8 cellular contexts compared by ENCODE assay signal in the genomic region with DNA sequence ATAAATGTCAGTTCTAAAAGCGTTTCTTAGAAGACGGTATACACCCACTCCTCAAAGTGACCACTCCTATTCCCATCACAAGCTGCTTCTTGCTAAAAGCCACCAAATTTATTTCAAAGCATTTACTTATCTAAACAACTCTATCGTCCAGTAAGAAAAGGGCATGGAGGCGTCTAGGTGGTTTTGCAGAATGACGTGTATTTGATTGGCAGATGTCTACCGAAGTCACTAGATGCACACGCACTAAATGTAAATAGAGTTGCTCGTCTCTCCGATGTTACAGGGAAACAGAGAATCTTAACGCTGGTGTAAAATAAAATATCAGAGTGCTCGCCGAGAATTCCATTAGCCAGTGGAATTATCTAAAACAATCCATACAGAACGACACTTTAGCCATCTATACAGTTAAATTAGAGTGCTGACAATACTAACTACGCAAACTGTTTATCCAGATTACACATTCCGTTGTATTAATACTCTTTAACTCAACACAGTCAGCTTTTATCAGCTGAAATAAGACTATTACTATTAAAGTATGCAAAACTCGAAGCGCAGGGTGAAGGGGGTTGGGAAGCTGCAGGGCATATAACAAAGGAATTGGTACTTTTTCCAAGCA. TPM values are rescaled to one million over a fixed set of nuclear protein-coding genes. Genes with fewer than 3 reads are reported as not detected.
A peak's percentile ranks its signal among the peaks of the same experiment; 100 is the strongest.
DNase-seq lines count a peak whose midpoint lies in the region; ATAC-seq lines count a peak whose summit lies in the region.

No MANE protein-coding gene starts in this region.

- H3K4me1 ChIP-seq in SJCRH30, result peaks cover 13% of the 10 kb centered on the region
- H3K4me1 ChIP-seq in muscle layer of duodenum (ENCODE audit: control insufficient read depth in 1 of 2, insufficient read depth in 2 of 2, low read length in 2 of 2), result peaks cover 0 to 34% of the 10 kb centered on the region in 2 donors

- intact Hi-C loops in sciatic nerve (cut with DNase I), result no loop called here

- H3K27ac ChIP-seq in SJCRH30 (no peak overlapping the region), cingulate gyrus (ENCODE audit: low read depth, low read length) (peak overlapping the region; percentile 60), muscle layer of duodenum (ENCODE audit: low read length) (peak overlapping the region; percentile 83)

- ATAC-seq in GM18498 (IDR thresholded peaks at IDR 0.05; ENCODE audit: unreplicated experiment) (no peak), sciatic nerve (no peak)

- no peaks in the 10 kb centered on the region for H3K36me3 ChIP-seq in SJCRH30
- H3K36me3 ChIP-seq in muscle layer of duodenum (ENCODE audit: control insufficient read depth in 1 of 2, insufficient read depth in 2 of 2, low read length in 2 of 2), result no peaks in the 10 kb centered on the region

- peak overlapping the region; percentile 91 for H3K4me3 ChIP-seq in GM08714 (ENCODE audit: low read length)
- peak overlapping the region; percentile 99 for H3K4me3 ChIP-seq in SJCRH30
- peak overlapping the region; percentile 74 to 87 for H3K4me3 ChIP-seq in muscle layer of duodenum (ENCODE audit: low read depth in 1 of 2, low read length in 2 of 2)

- H3K27me3 ChIP-seq in SJCRH30, result no peaks in the 10 kb centered on the region
- H3K27me3 ChIP-seq in muscle layer of duodenum (ENCODE audit: low read depth, low read length), result no peaks in the 10 kb centered on the region

- H3K9me3 ChIP-seq in SJCRH30 (replicated peaks) (no peaks in the 10 kb centered on the region), muscle layer of duodenum (ENCODE audit: control insufficient read depth in 1 of 2, low read length in 2 of 2) (no peaks in the 10 kb centered on the region)

- no peak for DNase-seq in SJCRH30
- DNase-seq in inferior parietal cortex (ENCODE audit: extremely low spot score), result no peak
- DNase-seq in sciatic nerve (ENCODE audit: low spot score), result no peak
- no peak for DNase-seq in HUDEP-2 (lab: John Stamatoyannopoulos, UW; ENCODE audit: unreplicated experiment in 76 of 76)

RNA-seq across cellular contexts. Expression of gene KLF12, which starts 1.9 kb away (rescaled TPM):
- total RNA-seq in SJCRH30 (2014; rRNA removed; shearing (Covaris generic)), result 11.3 and 12.3 TPM in 2 replicates
- 22.4 TPM for total RNA-seq in sciatic nerve
